8 cellular contexts compared by ENCODE assay signal in genomic region chr10:124705817-124706461, GRCh38. TPM values are rescaled to one million over a fixed set of nuclear protein-coding genes. Genes with fewer than 3 reads are reported as not detected.
DNase-seq lines count a peak whose midpoint lies in the region; ATAC-seq, FAIRE-seq and TF ChIP-seq lines count a peak whose summit lies in the region.
"Had no signal": no experiment of that assay in that cellular context is flagged by ENCODE, and none has a peak within 500 bp of the region (broad histone marks: within the 10 kb centered on the region; RNA-seq: fewer than 3 reads in every experiment).

No MANE protein-coding gene starts in this region.

- peaks cover 7% of the 10 kb centered on the region for H3K36me3 Mint-ChIP-seq in IgD-negative memory B cell
- H3K36me3 Mint-ChIP-seq in WTC11: peaks cover 7% of the 10 kb centered on the region; the same call in 1 of the 2 replicates
- H3K36me3 Mint-ChIP-seq in stimulated activated effector memory CD8-positive, alpha-beta T cell treated with anti-CD3 and anti-CD28 coated beads, Interleukin-12 subunit alpha, Interleukin-12 subunit beta, amount 100 ng/mL, for 72 hours: peaks cover 67% of the 10 kb centered on the region

- H3K27ac Mint-ChIP-seq in IgD-negative memory B cell: peak overlapping the region; percentile 63 to 97 (median 87)
- H3K27ac Mint-ChIP-seq in WTC11: peak overlapping the region; percentile 70; the same call in 1 of the 2 replicates
- peak overlapping the region; percentile 99 for H3K27ac Mint-ChIP-seq in stimulated activated effector memory CD8-positive, alpha-beta T cell treated with anti-CD3 and anti-CD28 coated beads, Interleukin-12 subunit alpha, Interleukin-12 subunit beta, amount 100 ng/mL, for 72 hours

- peaks cover 68 to 89% (median 71%) of the 10 kb centered on the region in 3 donors for H3K4me1 Mint-ChIP-seq in IgD-negative memory B cell
- peaks cover 52% of the 10 kb centered on the region for H3K4me1 Mint-ChIP-seq in WTC11
- peaks cover 98% of the 10 kb centered on the region for H3K4me1 Mint-ChIP-seq in stimulated activated effector memory CD8-positive, alpha-beta T cell treated with anti-CD3 and anti-CD28 coated beads, Interleukin-12 subunit alpha, Interleukin-12 subunit beta, amount 100 ng/mL, for 72 hours

- ATAC-seq in WTC11: no peak
- ATAC-seq in stimulated activated effector memory CD8-positive, alpha-beta T cell treated with anti-CD3 and anti-CD28 coated beads, Interleukin-12 subunit alpha, Interleukin-12 subunit beta, amount 100 ng/mL, for 72 hours: peak; percentile 35
- no peak for ATAC-seq in GM18520 (IDR thresholded peaks at IDR 0.05; ENCODE audit: unreplicated experiment)

- H3K9me3 Mint-ChIP-seq in IgD-negative memory B cell: no peaks in the 10 kb centered on the region
- H3K9me3 Mint-ChIP-seq in WTC11: no peaks in the 10 kb centered on the region
- no peaks in the 10 kb centered on the region for H3K9me3 Mint-ChIP-seq in stimulated activated effector memory CD8-positive, alpha-beta T cell treated with anti-CD3 and anti-CD28 coated beads, Interleukin-12 subunit alpha, Interleukin-12 subunit beta, amount 100 ng/mL, for 72 hours

- peak overlapping the region in 1 of 4 donors; percentile 13 for H3K4me3 Mint-ChIP-seq in IgD-negative memory B cell
- H3K4me3 Mint-ChIP-seq in WTC11: no peak overlapping the region
- H3K4me3 Mint-ChIP-seq in stimulated activated effector memory CD8-positive, alpha-beta T cell treated with anti-CD3 and anti-CD28 coated beads, Interleukin-12 subunit alpha, Interleukin-12 subunit beta, amount 100 ng/mL, for 72 hours: peak overlapping the region; percentile 72

- DNase-seq in WTC11 (ENCODE audit: low spot score): no peak
- peak; percentile 87 for DNase-seq in globus pallidus (ENCODE audit: low spot score)
- DNase-seq in stimulated activated effector memory CD8-positive, alpha-beta T cell treated with anti-CD3 and anti-CD28 coated beads, Interleukin-12 subunit alpha, Interleukin-12 subunit beta, amount 100 ng/mL, for 72 hours (ENCODE audit: low spot score in 2 of 2): no peak
- DNase-seq in NCI-H1417 treated with DMSO at 0.1 percent for 48 hours (lab: John Stamatoyannopoulos, UW): no peak
- DNase-seq in HTR-8/SVneo (ENCODE audit: insufficient read length, low spot score): no peak
- DNase-seq: KBM-7 had no signal

- POLR2A ChIA-PET in WTC11 (lab: Charles Lee): no interaction called here

- H3K27me3 Mint-ChIP-seq in IgD-negative memory B cell (no peaks in the 10 kb centered on the region), WTC11 (ENCODE audit: low read depth) (no peaks in the 10 kb centered on the region)

- CTCF ChIA-PET in WTC11 (lab: Charles Lee): interaction anchor here (1.0 to 5.0 kb wide), 5 partner anchors 13 to 317 kb away, joined by 3 to 46 read pairs (median 4); no protein-coding TSS in a partner anchor

- FAIRE-seq in HTR-8/SVneo (lab: Jason Lieb, UNC): no peak

- no peak for TF ChIP-seq CTCF in WTC11 (IDR thresholded peaks at IDR 0.05)

TF ChIP-seq in WTC11, 78 proteins besides CTCF, POLR2A, EP300 and RAD21 (continues in another document):
- TF ChIP-seq ATF6 (CRISPR knock-in tag; IDR thresholded peaks at IDR 0.05) (no peak), NFATC4 (CRISPR knock-in tag; IDR thresholded peaks at IDR 0.05) (no peak), ZNF532 (CRISPR knock-in tag; IDR thresholded peaks at IDR 0.05; ENCODE audit: borderline replicate concordance) (no peak), MYBL2 (CRISPR knock-in tag; IDR thresholded peaks at IDR 0.05) (no peak), STAT6 (CRISPR knock-in tag; conservative IDR thresholded peaks at IDR 0.05; ENCODE audit: low read depth) (no peak), SMAD4 (CRISPR knock-in tag; IDR thresholded peaks at IDR 0.05) (no peak), USF2 (CRISPR knock-in tag; IDR thresholded peaks at IDR 0.05) (no peak), USF1 (CRISPR knock-in tag; IDR thresholded peaks at IDR 0.05) (no peak), GTF2I (CRISPR knock-in tag; conservative IDR thresholded peaks at IDR 0.05) (no peak), RORB (CRISPR knock-in tag; IDR thresholded peaks at IDR 0.05) (no peak), FOXK1 (CRISPR knock-in tag; IDR thresholded peaks at IDR 0.05) (no peak)

RNA-seq across cellular contexts. Expression of gene FAM53B, which starts 38.2 kb away (rescaled TPM):
- polyA plus RNA-seq in IgD-negative memory B cell: 48.9 TPM
- total RNA-seq in WTC11 (2021): 18.7 to 21.3 TPM (median 19.9 TPM) in 3 replicates
